Comparison of ENCODE assay signal across 8 cellular contexts in the genomic region with DNA sequence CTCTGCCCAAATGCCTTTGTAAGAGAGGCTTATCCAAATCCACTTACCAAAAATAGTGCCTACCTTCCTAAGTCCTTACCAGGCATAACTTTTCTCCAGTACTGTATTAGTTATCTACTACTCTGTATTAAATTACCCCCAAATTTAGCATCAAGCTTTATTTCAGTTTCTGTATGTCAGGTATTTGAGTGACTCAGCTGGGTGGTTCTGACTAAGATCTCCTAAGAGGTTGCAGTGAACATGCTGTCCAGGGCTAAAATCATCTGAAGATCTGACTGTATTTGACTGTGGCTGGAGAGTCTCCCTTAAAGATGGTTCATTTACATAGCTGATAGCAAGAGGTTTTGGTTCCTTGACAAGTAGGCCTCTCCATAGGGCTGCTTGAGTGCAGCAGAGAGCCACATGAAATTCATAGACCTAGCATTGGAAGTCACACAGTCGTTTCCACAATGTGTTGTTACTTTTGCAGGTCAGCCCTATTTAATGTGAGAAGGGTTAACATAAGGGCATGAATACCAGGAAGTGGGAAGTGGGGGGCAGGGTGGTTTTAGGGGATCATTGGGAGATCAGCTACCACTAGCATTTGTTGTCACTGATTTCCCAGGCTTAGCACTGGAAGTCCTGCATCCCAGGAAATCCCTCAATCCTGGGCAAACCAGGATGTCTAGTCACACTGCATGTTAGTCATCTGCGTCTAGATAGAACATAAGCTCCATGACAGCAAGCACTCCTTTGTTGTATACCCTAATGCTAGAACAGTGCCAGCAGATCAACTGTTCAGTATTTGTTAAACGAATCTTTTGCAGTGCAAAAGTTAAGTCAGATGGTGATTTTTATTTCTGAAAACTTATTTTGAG. TPM values are rescaled to one million over a fixed set of nuclear protein-coding genes. Genes with fewer than 3 reads are reported as not detected.
DNase-seq lines count a peak whose midpoint lies in the region; ATAC-seq and TF ChIP-seq lines count a peak whose summit lies in the region.

No MANE protein-coding gene starts in this region.

- H3K27me3 Mint-ChIP-seq in stimulated activated memory B cell treated with anti-CD40 and anti-IgM and Interleukin-4, amounts not matched to agents 10 μg/mL and 1 μg/mL and 100 μg/mL, for 72 hours, result no peaks in the 10 kb centered on the region

- peaks cover 40% of the 10 kb centered on the region for H3K4me1 Mint-ChIP-seq in stimulated activated memory B cell treated with anti-CD40 and anti-IgM and Interleukin-4, amounts not matched to agents 10 μg/mL and 1 μg/mL and 100 μg/mL, for 72 hours

- H3K9me3 Mint-ChIP-seq in stimulated activated memory B cell treated with anti-CD40 and anti-IgM and Interleukin-4, amounts not matched to agents 10 μg/mL and 1 μg/mL and 100 μg/mL, for 72 hours, result no peaks in the 10 kb centered on the region

- H3K4me3 ChIP-seq in RWPE2 (ENCODE audit: severe bottlenecking), result no peak overlapping the region
- peak overlapping the region in 1 of 2 donors; percentile 69 for H3K4me3 ChIP-seq in vagina

- intact Hi-C loops in vagina (cut with DNase I), result no loop called here

- no peak for TF ChIP-seq POLR2A in vagina (IDR thresholded peaks at IDR 0.05)

- DNase-seq in stimulated activated CD4-positive, alpha-beta T cell treated with anti-CD3 and anti-CD28 coated beads, Interleukin-1b, Interleukin-23, amount 100 ng/mL, for 48 hours, result peak; percentile 6
- no peak for DNase-seq in stimulated activated CD4-positive, alpha-beta T cell treated with anti-CD3 and anti-CD28 coated beads, Interleukin-12 subunit alpha, Interleukin-12 subunit beta, amount 100 ng/mL, for 4 hours
- DNase-seq in RWPE2 (ENCODE audit: low spot score), result no peak
- DNase-seq in fibroblast of peridontal ligament (ENCODE audit: extremely low read depth), result peak; percentile 55
- DNase-seq in vagina (ENCODE audit: extremely low spot score in 2 of 2), result no peak
- DNase-seq in DMS153 (lab: John Stamatoyannopoulos, UW), result no peak

- no peaks in the 10 kb centered on the region for H3K27me3 ChIP-seq in RWPE2 (ENCODE audit: insufficient read depth, poor library complexity, severe bottlenecking)
- H3K27me3 ChIP-seq in vagina, result no peaks in the 10 kb centered on the region

- H3K4me1 ChIP-seq in RWPE2 (ENCODE audit: insufficient read depth, poor library complexity, severe bottlenecking) (peaks cover 19% of the 10 kb centered on the region), vagina (peaks cover 47% of the 10 kb centered on the region)

- H3K27ac ChIP-seq in RWPE2 (ENCODE audit: poor library complexity, severe bottlenecking), result peak overlapping the region; percentile 71
- no peak overlapping the region for H3K27ac ChIP-seq in vagina

- H3K36me3 Mint-ChIP-seq in stimulated activated memory B cell treated with anti-CD40 and anti-IgM and Interleukin-4, amounts not matched to agents 10 μg/mL and 1 μg/mL and 100 μg/mL, for 72 hours, result peaks cover 16% of the 10 kb centered on the region

- ATAC-seq in HG02973 (IDR thresholded peaks at IDR 0.05; ENCODE audit: unreplicated experiment) (peak; percentile 83), RWPE2 (ENCODE audit: low read depth) (peak; percentile 75)
- no peak for ATAC-seq in stimulated activated memory B cell treated with anti-CD40 and anti-IgM and Interleukin-4, amounts not matched to agents 10 μg/mL and 1 μg/mL and 100 μg/mL, for 72 hours

- H3K4me3 Mint-ChIP-seq in stimulated activated memory B cell treated with anti-CD40 and anti-IgM and Interleukin-4, amounts not matched to agents 10 μg/mL and 1 μg/mL and 100 μg/mL, for 72 hours, result peak overlapping the region; percentile 94

- TF ChIP-seq CTCF in RWPE2 (IDR thresholded peaks at IDR 0.05; ENCODE audit: poor library complexity, severe bottlenecking) (no peak), vagina (IDR thresholded peaks at IDR 0.05) (no peak)

- H3K9me3 ChIP-seq in RWPE2 (ENCODE audit: severe bottlenecking) (no peaks in the 10 kb centered on the region), vagina (no peaks in the 10 kb centered on the region)

- peak overlapping the region; percentile 4 for H3K27ac Mint-ChIP-seq in stimulated activated memory B cell treated with anti-CD40 and anti-IgM and Interleukin-4, amounts not matched to agents 10 μg/mL and 1 μg/mL and 100 μg/mL, for 72 hours

- H3K36me3 ChIP-seq in RWPE2 (ENCODE audit: low read depth) (peaks cover 18% of the 10 kb centered on the region), vagina (peaks cover 0 to 8% of the 10 kb centered on the region in 2 donors)

RNA-seq across cellular contexts. Expression of a gene that starts 2.0 kb away (rescaled TPM):
- total RNA-seq in vagina, result 19.4 TPM

Comparison
In these comparisons a context has a peak if more than half of its experiments do, and no peak if none do; other contexts are left out.
1. DNase-seq: peak in stimulated activated CD4-positive, alpha-beta T cell treated with anti-CD3 and anti-CD28 coated beads, Interleukin-1b, Interleukin-23, amount 100 ng/mL, for 48 hours (single experiment) and fibroblast of peridontal ligament (single experiment); none in stimulated activated CD4-positive, alpha-beta T cell treated with anti-CD3 and anti-CD28 coated beads, Interleukin-12 subunit alpha, Interleukin-12 subunit beta, amount 100 ng/mL, for 4 hours (single experiment), RWPE2 (single experiment), vagina (0 of 2) and DMS153 (single experiment).